1 cellular context compared by ENCODE assay signal in genomic region chr11:66006134-66006890, GRCh38.
TF ChIP-seq lines count a peak whose summit lies in the region.

No MANE protein-coding gene starts in this region.

TF ChIP-seq in K562, 482 proteins besides CTCF, POLR2A, EP300 and RAD21:
- TF ChIP-seq ZBTB11 (CRISPR knock-in tag; IDR thresholded peaks at IDR 0.05) (0 out of 6 replicates have a peak, but pooled peaks of 1 of the 3 experiments have one; percentile 9), POLR2G (IDR thresholded peaks at IDR 0.05; ENCODE audit: low read depth, low read length) (peak; percentile 58), RBFOX2 (IDR thresholded peaks at IDR 0.05; ENCODE audit: low read depth, low read length) (peak; percentile 59; the same call in 1 of the 2 replicates), MITF (IDR thresholded peaks at IDR 0.05) (no peak)
